In the genomic region with DNA sequence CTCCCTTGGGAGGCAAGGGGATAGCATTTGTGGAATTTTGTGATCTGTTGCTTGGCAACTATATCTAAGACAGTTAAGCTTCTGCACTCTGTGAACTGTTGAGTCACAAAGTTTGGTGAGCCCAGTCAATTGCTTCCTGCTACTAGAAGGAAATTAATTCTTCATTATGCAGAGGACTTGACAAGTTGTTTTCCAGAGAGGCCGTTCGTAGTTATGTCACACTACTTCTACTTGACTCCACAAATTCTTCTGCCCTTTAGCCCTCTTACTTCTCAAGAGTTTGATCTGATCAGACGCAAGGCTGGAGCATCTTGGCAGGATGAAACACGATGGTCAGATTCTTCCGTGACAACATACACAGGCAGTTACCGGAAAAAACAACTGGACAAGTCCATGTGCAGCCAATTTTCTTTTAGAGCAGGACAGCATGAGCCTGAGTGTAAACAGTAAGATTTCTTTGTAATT, we compare ENCODE assay signal across 10 cellular contexts. TPM values are rescaled to one million over a fixed set of nuclear protein-coding genes. Genes with fewer than 3 reads are reported as not detected.
A peak's percentile ranks its signal among the peaks of the same experiment; 100 is the strongest.
DNase-seq lines count a peak whose midpoint lies in the region; ATAC-seq, FAIRE-seq and TF ChIP-seq lines count a peak whose summit lies in the region.
"Had no signal": no experiment of that assay in that cellular context is flagged by ENCODE, and none has a peak within 500 bp of the region (broad histone marks: within the 10 kb centered on the region; RNA-seq: fewer than 3 reads in every experiment).

A gene (plus strand): TSS at position 156 of the 465 bp plus-strand sequence. CDS start 58 bp downstream, at position 214.

- H3K36me3 ChIP-seq in breast epithelium (no peaks in the 10 kb centered on the region), HepG2 (replicated peaks in 1 of 2; ENCODE audit: control insufficient read depth in 1 of 2, insufficient read depth in 2 of 2, low read length in 2 of 2) (no peaks in the 10 kb centered on the region), tibial nerve (no peaks in the 10 kb centered on the region)

- H3K4me1 ChIP-seq in breast epithelium (no peaks in the 10 kb centered on the region), HepG2 (ENCODE audit: insufficient read depth, low read length) (peaks cover 17% of the 10 kb centered on the region), tibial nerve (peaks cover 0 to 12% (median 0%) of the 10 kb centered on the region in 4 donors)

- H2AFZ ChIP-seq in HepG2 (ENCODE audit: low read length): no peak within 1 kb of the TSS

- peak within 1 kb of the TSS in 1 of 3 donors; percentile 6 for H3K4me3 ChIP-seq in breast epithelium
- H3K4me3 ChIP-seq in HepG2 (replicated peaks in 1 of 3; ENCODE audit: insufficient read depth in 1 of 3, low read depth in 2 of 3, low read length in 3 of 3): no peak within 1 kb of the TSS
- no peak within 1 kb of the TSS for H3K4me3 ChIP-seq in tibial nerve

- TF ChIP-seq EP300 in HepG2 (IDR thresholded peaks at IDR 0.05; ENCODE audit: low read depth in 2 of 2, low read length in 2 of 2) (no peak), HepG2 (CRISPR knock-in tag; IDR thresholded peaks at IDR 0.05; ENCODE audit: borderline replicate concordance) (no peak), tibial nerve (IDR thresholded peaks at IDR 0.05) (no peak)

- FAIRE-seq in HepG2 (lab: Jason Lieb, UNC): no peak

- H4K20me1 ChIP-seq in HepG2 (ENCODE audit: insufficient read depth, low read length): no peaks in the 10 kb centered on the region

- H3K79me2 ChIP-seq in HepG2 (ENCODE audit: insufficient read depth, low read length): no peaks in the 10 kb centered on the region

- TF ChIP-seq CTCF in breast epithelium (IDR thresholded peaks at IDR 0.05) (no peak), HepG2 (CRISPR knock-in tag; IDR thresholded peaks at IDR 0.05) (no peak), tibial nerve (IDR thresholded peaks at IDR 0.05) (no peak)

- H3K27me3 ChIP-seq in breast epithelium (no peaks in the 10 kb centered on the region), HepG2 (ENCODE audit: control insufficient read depth in 1 of 2, insufficient read depth in 2 of 2, low read length in 2 of 2) (no peaks in the 10 kb centered on the region), tibial nerve (no peaks in the 10 kb centered on the region)

- H3K27ac ChIP-seq in breast epithelium (peak within 1 kb of the TSS; percentile 60 to 78), HepG2 (ENCODE audit: extremely low read length, insufficient read depth, low read length) (no peak within 1 kb of the TSS), tibial nerve (no peak within 1 kb of the TSS)

- CTCF ChIA-PET in HepG2 (lab: Yijun Ruan, JAX; ENCODE audit: low intra/inter-chr PET ratio, low total read pairs): no interaction called here

- DNase-seq in A172 (ENCODE audit: low spot score): peak; percentile 46
- DNase-seq in HS-5 (ENCODE audit: low read depth): peak; percentile 2
- DNase-seq in breast epithelium (ENCODE audit: low spot score in 2 of 2): no peak
- DNase-seq in HepG2 (ENCODE audit: low spot score): peak; percentile 10
- no peak for DNase-seq in GM19240 (ENCODE audit: insufficient read length, low spot score)
- DNase-seq in NK-92 (lab: John Stamatoyannopoulos, UW; ENCODE audit: unreplicated experiment): no peak
- no peak for DNase-seq in tibial nerve (ENCODE audit: low spot score in 2 of 2)
- DNase-seq: stimulated activated CD8-positive, alpha-beta memory T cell treated with anti-CD3 and anti-CD28 coated beads, Interleukin-4, amount 100 ng/mL, for 48 hours had no signal

- in situ Hi-C loops in HepG2 (cut with HindIII; ENCODE audit: extremely low pct_ligation_motif_present, low pct_unique_long_range_greater_than_20kb): no loop called here

- intact Hi-C loops in breast epithelium (cut with DNase I; ENCODE audit: low total_unique reads) (no loop called here), HepG2 (cut with micrococcal nuclease; ENCODE audit: unreplicated experiment) (no loop called here)

- POLR2A ChIA-PET in HepG2 (lab: Yijun Ruan, JAX): no interaction called here

- H3K9me3 ChIP-seq in breast epithelium (peaks cover 0 to 5% of the 10 kb centered on the region in 2 donors), HepG2 (ENCODE audit: low read length) (no peaks in the 10 kb centered on the region), tibial nerve (peaks cover 0 to 24% (median 0%) of the 10 kb centered on the region in 4 donors)

- H3K9ac ChIP-seq in HepG2 (ENCODE audit: insufficient read depth, low read depth, low read length): no peak within 1 kb of the TSS

- no TSS peak for BruUV-seq in HepG2 (replicated peaks; lab: Mats Ljungman, UMichigan)

- peak within 1 kb of the TSS; percentile 27 for H3K4me2 ChIP-seq in HepG2 (ENCODE audit: low read depth, low read length)

- ATAC-seq in HepG2: no peak; the same call in 2 of the 3 replicates
- no peak for ATAC-seq in HG03354 (IDR thresholded peaks at IDR 0.05; ENCODE audit: poor library complexity, severe bottlenecking, unreplicated experiment)
- ATAC-seq: activated CD4-positive, CD25-positive, alpha-beta regulatory T cell treated with anti-CD3 and anti-CD28 coated beads, Interleukin-2, amount 50 U/mL, for 24 hours had no signal

- WGBS in HepG2 (ENCODE audit: low lambda C conversion rate): 25% methylated on average over 6 of the region's 6 CpGs
- 42 to 51% methylated on average over 6 of the region's 6 CpGs for WGBS in tibial nerve, 2 donors

- TF ChIP-seq RAD21 in HepG2 (CRISPR knock-in tag; IDR thresholded peaks at IDR 0.05): no peak

- no peak for TF ChIP-seq POLR2A in breast epithelium (IDR thresholded peaks at IDR 0.05)
- no peak for TF ChIP-seq POLR2A in HepG2 (IDR thresholded peaks at IDR 0.05; ENCODE audit: insufficient read depth in 1 of 2, low read depth in 2 of 2, low read length in 2 of 2)
- no peak for TF ChIP-seq POLR2A in tibial nerve (IDR thresholded peaks at IDR 0.05)

TF ChIP-seq in HepG2, 621 proteins besides CTCF, POLR2A, EP300 and RAD21 (continues in another document):
- TF ChIP-seq, protein P1, sequence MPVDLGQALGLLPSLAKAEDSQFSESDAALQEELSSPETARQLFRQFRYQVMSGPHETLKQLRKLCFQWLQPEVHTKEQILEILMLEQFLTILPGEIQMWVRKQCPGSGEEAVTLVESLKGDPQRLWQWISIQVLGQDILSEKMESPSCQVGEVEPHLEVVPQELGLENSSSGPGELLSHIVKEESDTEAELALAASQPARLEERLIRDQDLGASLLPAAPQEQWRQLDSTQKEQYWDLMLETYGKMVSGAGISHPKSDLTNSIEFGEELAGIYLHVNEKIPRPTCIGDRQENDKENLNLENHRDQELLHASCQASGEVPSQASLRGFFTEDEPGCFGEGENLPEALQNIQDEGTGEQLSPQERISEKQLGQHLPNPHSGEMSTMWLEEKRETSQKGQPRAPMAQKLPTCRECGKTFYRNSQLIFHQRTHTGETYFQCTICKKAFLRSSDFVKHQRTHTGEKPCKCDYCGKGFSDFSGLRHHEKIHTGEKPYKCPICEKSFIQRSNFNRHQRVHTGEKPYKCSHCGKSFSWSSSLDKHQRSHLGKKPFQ (CRISPR knock-in tag; IDR thresholded peaks at IDR 0.05; ENCODE audit: insufficient replicate concordance): no peak
- TF ChIP-seq ZNF20 (CRISPR knock-in tag; IDR thresholded peaks at IDR 0.05) (no peak), GPN1 (CRISPR knock-in tag; IDR thresholded peaks at IDR 0.05; ENCODE audit: borderline replicate concordance) (no peak), REXO4 (CRISPR knock-in tag; IDR thresholded peaks at IDR 0.05; ENCODE audit: borderline replicate concordance) (no peak), SKI (IDR thresholded peaks at IDR 0.05; ENCODE audit: partially characterized antibody) (no peak), POGZ (CRISPR knock-in tag; IDR thresholded peaks at IDR 0.05) (no peak), KDM5B (CRISPR knock-in tag; IDR thresholded peaks at IDR 0.05; ENCODE audit: borderline replicate concordance) (no peak), SCMH1 (CRISPR knock-in tag; IDR thresholded peaks at IDR 0.05; ENCODE audit: borderline replicate concordance) (no peak), MTF1 (CRISPR knock-in tag; IDR thresholded peaks at IDR 0.05) (no peak)
- TF ChIP-seq, protein P2, sequence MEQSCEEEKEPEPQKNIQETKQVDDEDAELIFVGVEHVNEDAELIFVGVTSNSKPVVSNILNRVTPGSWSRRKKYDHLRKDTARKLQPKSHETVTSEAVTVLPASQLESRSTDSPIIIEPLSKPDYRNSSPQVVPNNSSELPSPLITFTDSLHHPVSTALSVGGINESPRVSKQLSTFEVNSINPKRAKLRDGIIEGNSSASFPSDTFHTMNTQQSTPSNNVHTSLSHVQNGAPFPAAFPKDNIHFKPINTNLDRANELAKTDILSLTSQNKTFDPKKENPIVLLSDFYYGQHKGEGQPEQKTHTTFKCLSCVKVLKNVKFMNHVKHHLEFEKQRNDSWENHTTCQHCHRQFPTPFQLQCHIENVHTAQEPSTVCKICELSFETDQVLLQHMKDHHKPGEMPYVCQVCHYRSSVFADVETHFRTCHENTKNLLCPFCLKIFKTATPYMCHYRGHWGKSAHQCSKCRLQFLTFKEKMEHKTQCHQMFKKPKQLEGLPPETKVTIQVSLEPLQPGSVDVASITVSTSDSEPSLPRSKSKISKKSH (CRISPR knock-in tag; IDR thresholded peaks at IDR 0.05; ENCODE audit: borderline replicate concordance): no peak

RNA-seq across cellular contexts. Expression of the gene that starts here (rescaled TPM):
- total RNA-seq in A172 (2014; rRNA removed; shearing (Covaris generic)): not detected in 2 replicates
- total RNA-seq in breast epithelium (not detected), HepG2 (2016; rRNA removed; fragmentation: Illumina TruSeq; extraction: Trizol) (not detected in 2 replicates), tibial nerve (not detected)
- total RNA-seq in HepG2 (2016; cell fraction: cytosol; rRNA removed; fragmentation: Illumina TruSeq; extraction: Trizol; ENCODE audit: low read depth): not detected in 2 replicates
- total RNA-seq in HepG2 (2016; cell fraction: insoluble cytoplasmic fraction; rRNA removed; fragmentation: Illumina TruSeq; extraction: Trizol): not detected in 2 replicates
- total RNA-seq in HepG2 (2016; cell fraction: membrane; rRNA removed; fragmentation: Illumina TruSeq; extraction: Trizol): not detected in 2 replicates
- total RNA-seq in HepG2 (2016; cell fraction: nucleus; rRNA removed; fragmentation: Illumina TruSeq; extraction: Trizol): not detected in 2 replicates
- polyA plus RNA-seq in HepG2 (2011; rRNA removed): not detected in 2 replicates
- polyA plus RNA-seq in HepG2 (2011; cell fraction: cytosol; rRNA removed): not detected in 2 replicates
- polyA plus RNA-seq in HepG2 (2011; cell fraction: nucleus; rRNA removed): not detected in 2 replicates
- polyA plus RNA-seq in HepG2 (2012): not detected in 2 replicates
- polyA plus RNA-seq in HepG2 (2016; cell fraction: cytosol; fragmentation: Illumina TruSeq; extraction: Trizol; ENCODE audit: low read depth): not detected in 2 replicates
- polyA plus RNA-seq in HepG2 (2016; cell fraction: insoluble cytoplasmic fraction; fragmentation: Illumina TruSeq; extraction: Trizol; ENCODE audit: low read depth): not detected in 2 replicates
- polyA plus RNA-seq in HepG2 (2016; cell fraction: membrane; fragmentation: Illumina TruSeq; extraction: Trizol; ENCODE audit: low read depth): not detected in 2 replicates
- polyA plus RNA-seq in HepG2 (2016; cell fraction: nucleus; fragmentation: Illumina TruSeq; extraction: Trizol; ENCODE audit: insufficient read depth, low read depth): not detected in 2 replicates
- polyA minus RNA-seq in HepG2 (2011; rRNA and poly(A)+ RNA removed; ENCODE audit: low replicate concordance): not detected in 2 replicates
- polyA minus RNA-seq in HepG2 (2011; cell fraction: cytosol; rRNA and poly(A)+ RNA removed): not detected in 2 replicates
- polyA minus RNA-seq in HepG2 (2011; cell fraction: nucleus; rRNA and poly(A)+ RNA removed): not detected in 2 replicates

Comparison
In these comparisons a context has a peak if more than half of its experiments do, and no peak if none do; other contexts are left out.
1. Peak in DNase-seq in A172; RNA of the gene not detected or under 1 TPM.
2. Peak in DNase-seq and H3K4me2 ChIP-seq in HepG2; RNA of the gene not detected or under 1 TPM.
3. H3K27ac ChIP-seq: peak in breast epithelium (2 of 2); none in HepG2 (single experiment) and tibial nerve (0 of 4).